In the genomic region with DNA sequence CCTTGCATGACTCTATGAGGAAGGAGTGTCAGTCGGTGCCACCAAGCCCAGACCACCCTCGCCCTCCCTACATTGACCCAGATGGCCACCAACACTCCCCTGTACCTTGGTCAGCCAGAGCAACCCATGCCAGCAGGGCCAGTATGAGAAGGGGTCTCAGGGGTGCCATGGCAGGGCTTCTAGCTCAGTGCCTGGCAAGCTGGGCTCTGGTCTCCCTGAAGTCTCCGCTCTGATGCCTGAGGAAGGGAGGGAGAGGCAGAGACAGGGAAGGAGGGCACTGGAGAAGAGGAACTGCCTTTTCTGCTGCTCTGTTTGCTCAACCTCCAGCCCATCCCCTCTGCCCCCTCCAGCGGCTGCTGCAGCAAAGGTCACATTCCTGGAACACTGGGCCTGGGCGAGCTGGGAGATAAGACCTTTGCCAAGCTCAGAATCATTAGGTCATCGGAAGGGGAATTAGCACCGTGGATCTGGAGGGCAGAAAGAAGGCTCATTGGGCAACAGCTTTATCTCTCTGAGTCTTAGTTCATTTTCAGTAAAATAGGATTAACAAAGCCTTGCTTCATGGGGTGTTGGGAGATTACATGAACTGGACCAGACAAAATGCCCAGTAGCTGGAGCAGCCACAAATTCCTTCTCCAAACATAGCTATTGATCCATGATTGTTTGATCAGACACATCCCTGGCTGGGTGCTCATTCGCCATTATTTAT, we compare ENCODE assay signal across 8 cellular contexts. TPM values are rescaled to one million over a fixed set of nuclear protein-coding genes. Genes with fewer than 3 reads are reported as not detected.
A peak's percentile ranks its signal among the peaks of the same experiment; 100 is the strongest.
DNase-seq lines count a peak whose midpoint lies in the region; ATAC-seq, FAIRE-seq and TF ChIP-seq lines count a peak whose summit lies in the region.

Gene VTN, minus strand, starts transcription at position 273 of the 709 bp plus-strand sequence. Its CDS starts 104 bp downstream, at position 169.

- H3K9me3 ChIP-seq in SK-N-SH (no peaks in the 10 kb centered on the region), endothelial cell of umbilical vein (replicated peaks; ENCODE audit: control insufficient read depth, insufficient read depth, low read length) (no peaks in the 10 kb centered on the region), neural cell (ENCODE audit: low read length) (no peaks in the 10 kb centered on the region)

- no TSS peak for BruUV-seq in endothelial cell of umbilical vein (replicated peaks; lab: Mats Ljungman, UMichigan)

- no peaks in the 10 kb centered on the region for H3K27me3 Mint-ChIP-seq in activated CD4-positive, alpha-beta T cell treated with anti-CD3 and anti-CD28 coated beads, Interleukin-2, amount 10 ng/mL, durations not matched to agents 7 days and 5 days

- H4K20me1 ChIP-seq in SK-N-SH (ENCODE audit: insufficient read depth) (peaks cover 25% of the 10 kb centered on the region), endothelial cell of umbilical vein (replicated peaks; ENCODE audit: control insufficient read depth, extremely low read depth, insufficient read depth, low read length) (no peaks in the 10 kb centered on the region), neural cell (ENCODE audit: insufficient read depth) (no peaks in the 10 kb centered on the region)

- H3F3A ChIP-seq in SK-N-SH (replicated peaks; ENCODE audit: insufficient read depth): peaks cover 18% of the 10 kb centered on the region
- H3F3A ChIP-seq in neural cell (ENCODE audit: insufficient read depth, low read length, poor library complexity, severe bottlenecking): peaks cover 3% of the 10 kb centered on the region

- no peak for ATAC-seq in GM18873 (IDR thresholded peaks at IDR 0.05; ENCODE audit: low FRiP score, unreplicated experiment)
- no peak for ATAC-seq in GM21381 (IDR thresholded peaks at IDR 0.05; ENCODE audit: unreplicated experiment)

- peaks cover 2% of the 10 kb centered on the region for H3K36me3 Mint-ChIP-seq in activated CD4-positive, alpha-beta T cell treated with anti-CD3 and anti-CD28 coated beads, Interleukin-2, amount 10 ng/mL, durations not matched to agents 7 days and 5 days (ENCODE audit: low read depth)

- H3K9ac ChIP-seq in SK-N-SH: peak within 1 kb of the TSS; percentile 41
- H3K9ac ChIP-seq in endothelial cell of umbilical vein (replicated peaks; ENCODE audit: extremely low read depth, insufficient read depth, low read length): no peak within 1 kb of the TSS
- peak within 1 kb of the TSS; percentile 99 for H3K9ac ChIP-seq in neural cell (ENCODE audit: low read length)

- 36% methylated on average over 8 of the region's 8 CpGs for WGBS in SK-N-SH (ENCODE audit: low lambda C conversion rate)

- H3K4me1 ChIP-seq in SK-N-SH (ENCODE audit: control insufficient read depth in 1 of 2, insufficient read depth in 2 of 2, low read depth in 1 of 2, low read length in 1 of 2) (peaks cover 15 to 28% of the 10 kb centered on the region in 2 experiments), endothelial cell of umbilical vein (ENCODE audit: control insufficient read depth, extremely low read depth, insufficient read depth, low read length) (peaks cover 13% of the 10 kb centered on the region)

- intact Hi-C loops in endothelial cell of umbilical vein (cut with micrococcal nuclease): loop anchor here (1.0 kb wide), 1 partner anchor 13 kb away; the partner anchor contains the start of gene POLDIP2

- H3K4me1 Mint-ChIP-seq in activated CD4-positive, alpha-beta T cell treated with anti-CD3 and anti-CD28 coated beads, Interleukin-2, amount 10 ng/mL, durations not matched to agents 7 days and 5 days: peaks cover 25% of the 10 kb centered on the region

- peak; percentile 38; the same call in 1 of the 2 replicates for TF ChIP-seq RAD21 in SK-N-SH (IDR thresholded peaks at IDR 0.05; ENCODE audit: low read length)
- no peak for TF ChIP-seq RAD21 in neural cell (conservative IDR thresholded peaks at IDR 0.05)

- TF ChIP-seq CTCF in SK-N-SH (IDR thresholded peaks at IDR 0.05) (no peak), endothelial cell of umbilical vein (IDR thresholded peaks at IDR 0.05; ENCODE audit: extremely low read depth in 1 of 2, insufficient read depth in 1 of 2, low read depth in 1 of 2, low read length in 2 of 2) (no peak), neural cell (IDR thresholded peaks at IDR 0.05; ENCODE audit: poor library complexity, severe bottlenecking) (no peak)

- CTCF ChIA-PET in activated CD4-positive, alpha-beta T cell treated with anti-CD3 and anti-CD28 coated beads, Interleukin-2, amount 10 ng/mL, durations not matched to agents 7 days and 5 days (lab: Charles Lee): interaction anchor here (1.1 to 2.2 kb wide), 4 partner anchors 13 to 40 kb away, joined by 3 to 7 read pairs (median 3); partner anchors contain the start of gene POLDIP2
- CTCF ChIA-PET in SK-N-SH (lab: Yijun Ruan, JAX): interaction anchor here (0.9 to 1.8 kb wide), 8 partner anchors 9 to 565 kb away, joined by 3 to 7 read pairs (median 3); partner anchors contain the start of genes IFT20, POLDIP2 and TNFAIP1
- CTCF ChIA-PET in endothelial cell of umbilical vein (lab: Charles Lee): interaction anchor here (0.7 to 6.7 kb wide), 3 partner anchors 14 to 46 kb away, joined by 3 to 36 read pairs (median 4); no protein-coding TSS in a partner anchor

- H3K9me3 Mint-ChIP-seq in activated CD4-positive, alpha-beta T cell treated with anti-CD3 and anti-CD28 coated beads, Interleukin-2, amount 10 ng/mL, durations not matched to agents 7 days and 5 days: no peaks in the 10 kb centered on the region

- H3K36me3 ChIP-seq in SK-N-SH (replicated peaks in 1 of 2; ENCODE audit: control insufficient read depth in 1 of 2, insufficient read depth in 2 of 2, low read length in 1 of 2) (no peaks in the 10 kb centered on the region), endothelial cell of umbilical vein (ENCODE audit: control insufficient read depth in 2 of 2, extremely low read depth in 1 of 2, insufficient read depth in 2 of 2, low read length in 2 of 2) (no peaks in the 10 kb centered on the region), neural cell (ENCODE audit: insufficient read depth, low read length) (no peaks in the 10 kb centered on the region)

- H3K27ac ChIP-seq in SK-N-SH (ENCODE audit: low read depth in 2 of 2, low read length in 1 of 2): peak within 1 kb of the TSS; percentile 67 to 85
- H3K27ac ChIP-seq in endothelial cell of umbilical vein (ENCODE audit: insufficient read depth, low read depth, low read length): no peak within 1 kb of the TSS
- H3K27ac ChIP-seq in neural cell (ENCODE audit: low read length): peak within 1 kb of the TSS; percentile 96

- FAIRE-seq in endothelial cell of umbilical vein (lab: Jason Lieb, UNC): peak; percentile 68

- H3K27ac Mint-ChIP-seq in activated CD4-positive, alpha-beta T cell treated with anti-CD3 and anti-CD28 coated beads, Interleukin-2, amount 10 ng/mL, durations not matched to agents 7 days and 5 days: peak within 1 kb of the TSS; percentile 86

- H2AFZ ChIP-seq in SK-N-SH (ENCODE audit: low read depth) (0 out of 2 replicates have a peak within 1 kb of the TSS, but pooled peaks have one; percentile 49), endothelial cell of umbilical vein (ENCODE audit: low read depth, low read length) (peak within 1 kb of the TSS; percentile 0), neural cell (ENCODE audit: low read depth, low read length) (no peak within 1 kb of the TSS)

- TF ChIP-seq POLR2A in endothelial cell of umbilical vein (IDR thresholded peaks at IDR 0.05; ENCODE audit: low read depth, low read length): no peak

- no peak for DNase-seq in activated CD4-positive, alpha-beta T cell treated with anti-CD3 and anti-CD28 coated beads, Interleukin-2, amount 10 ng/mL, durations not matched to agents 7 days and 5 days
- DNase-seq in activated CD4-positive, alpha-beta T cell treated with anti-CD3 and anti-CD28 coated beads, Interleukin-2, amount 50 U/mL, for 1 hour: no peak
- DNase-seq in SK-N-SH (peak; percentile 78), endothelial cell of umbilical vein (ENCODE audit: low read depth, low spot score) (peak; percentile 16), NCI-H1694 (lab: John Stamatoyannopoulos, UW) (no peak)

- TF ChIP-seq EP300 in SK-N-SH (IDR thresholded peaks at IDR 0.05; ENCODE audit: borderline replicate concordance in 1 of 2, low read depth in 1 of 2, low read length in 1 of 2): no peak
- TF ChIP-seq EP300 in neural cell (conservative IDR thresholded peaks at IDR 0.05; ENCODE audit: poor library complexity, severe bottlenecking): no peak

- H3K9me1 ChIP-seq in endothelial cell of umbilical vein (replicated peaks; ENCODE audit: control insufficient read depth, extremely low read depth, insufficient read depth, low read length): no peaks in the 10 kb centered on the region

- peak within 1 kb of the TSS; percentile 60 to 84; a peak in 3 of 4 replicates for H3K4me3 ChIP-seq in SK-N-SH (ENCODE audit: low read depth in 2 of 2, low read length in 1 of 2)
- no peak within 1 kb of the TSS for H3K4me3 ChIP-seq in endothelial cell of umbilical vein (replicated peaks in 1 of 3; ENCODE audit: insufficient read depth in 1 of 3, low read depth in 1 of 3, low read length in 3 of 3)
- H3K4me3 ChIP-seq in neural cell (ENCODE audit: low read length): peak within 1 kb of the TSS; percentile 95

- H3K9me2 ChIP-seq in SK-N-SH (no peaks in the 10 kb centered on the region), neural cell (ENCODE audit: insufficient read depth, low read length) (no peaks in the 10 kb centered on the region)

- H3K27me3 ChIP-seq in SK-N-SH (ENCODE audit: insufficient read depth): no peaks in the 10 kb centered on the region
- H3K27me3 ChIP-seq in endothelial cell of umbilical vein (ENCODE audit: control insufficient read depth in 2 of 2, insufficient read depth in 2 of 2, low read length in 2 of 2): no peaks in the 10 kb centered on the region
- H3K27me3 ChIP-seq in neural cell (ENCODE audit: insufficient read depth, low read depth, low read length): no peaks in the 10 kb centered on the region

- H3K4me3 Mint-ChIP-seq in activated CD4-positive, alpha-beta T cell treated with anti-CD3 and anti-CD28 coated beads, Interleukin-2, amount 10 ng/mL, durations not matched to agents 7 days and 5 days: peak within 1 kb of the TSS; percentile 94

- H3K4me2 ChIP-seq in SK-N-SH: peak within 1 kb of the TSS; percentile 96
- H3K4me2 ChIP-seq in endothelial cell of umbilical vein (ENCODE audit: insufficient read depth, low read length): peak within 1 kb of the TSS; percentile 74
- H3K4me2 ChIP-seq in neural cell (ENCODE audit: low read length): no peak within 1 kb of the TSS

- dilution Hi-C loops in endothelial cell of umbilical vein (cut with MboI; ENCODE audit: extremely low pct_ligation_motif_present, low sequenced_read_pairs): no loop called here

- POLR2A ChIA-PET in activated CD4-positive, alpha-beta T cell treated with anti-CD3 and anti-CD28 coated beads, Interleukin-2, amount 10 ng/mL, durations not matched to agents 7 days and 5 days (lab: Charles Lee): interaction anchor here (0.7 kb wide), 1 partner anchor 180 kb away, joined by 3 read pairs; no protein-coding TSS in a partner anchor
- POLR2A ChIA-PET in SK-N-SH (lab: Yijun Ruan, JAX) (interaction anchor here (0.7 to 4.5 kb wide), 4 partner anchors 12 to 35 kb away, joined by 3 to 34 read pairs (median 8); partner anchors contain the start of genes IFT20, POLDIP2 and TNFAIP1), endothelial cell of umbilical vein (lab: Charles Lee) (interaction anchor here (1.6 kb wide), 1 partner anchor 23 kb away, joined by 4 read pairs; no protein-coding TSS in a partner anchor)

- H3K79me2 ChIP-seq in SK-N-SH (ENCODE audit: insufficient read depth): peaks cover 26% of the 10 kb centered on the region
- H3K79me2 ChIP-seq in endothelial cell of umbilical vein (ENCODE audit: control insufficient read depth, insufficient read depth, low read length): no peaks in the 10 kb centered on the region
- peaks cover 13% of the 10 kb centered on the region for H3K79me2 ChIP-seq in neural cell (replicated peaks; ENCODE audit: insufficient read depth, low read length)

RNA-seq across cellular contexts. Expression of gene VTN, which starts in this region (rescaled TPM):
- under 1 TPM; 0.08 to 0.12 TPM for total RNA-seq in activated CD4-positive, alpha-beta T cell treated with anti-CD3 and anti-CD28 coated beads, Interleukin-2, amount 10 ng/mL, durations not matched to agents 7 days and 5 days
- 1.2 and 1.6 TPM in 2 replicates for polyA plus RNA-seq in SK-N-SH (2012; rRNA removed)
- 0.37 and 0.64 TPM in 2 replicates for polyA plus RNA-seq in SK-N-SH (2012; cell fraction: cytosol; rRNA removed)
- polyA plus RNA-seq in SK-N-SH (2012; cell fraction: nucleus; rRNA removed): 7.0 and 7.4 TPM in 2 replicates
- total RNA-seq in endothelial cell of umbilical vein: not detected in 2 replicates
- 0.68 and 1.1 TPM in 2 replicates for polyA plus RNA-seq in endothelial cell of umbilical vein
- polyA plus RNA-seq in endothelial cell of umbilical vein (2011; cell fraction: cytosol; rRNA removed): 0.26 and 0.55 TPM in 2 replicates
- 0.68 and 0.77 TPM in 2 replicates for polyA plus RNA-seq in endothelial cell of umbilical vein (2011; cell fraction: nucleus; rRNA removed)
- 0.31 and 0.40 TPM in 2 replicates for polyA plus RNA-seq in endothelial cell of umbilical vein (2012)
- 0.34 TPM in 1 of 2 replicates, not detected in the other for polyA minus RNA-seq in endothelial cell of umbilical vein
- 16.3 TPM for polyA minus RNA-seq in endothelial cell of umbilical vein (2011; cell fraction: cytosol; rRNA and poly(A)+ RNA removed)
- polyA minus RNA-seq in endothelial cell of umbilical vein (2011; cell fraction: nucleus; rRNA and poly(A)+ RNA removed): 0.34 TPM in 1 of 2 replicates, not detected in the other
- polyA plus RNA-seq in neural cell: 1.2 and 1.5 TPM in 2 replicates
- 0.73 and 1.0 TPM in 2 replicates for polyA minus RNA-seq in neural cell

Comparison
In these comparisons a context has a peak if more than half of its experiments do, and no peak if none do; other contexts are left out.
1. DNase-seq: peak in SK-N-SH (single experiment) and endothelial cell of umbilical vein (single experiment); none in activated CD4-positive, alpha-beta T cell treated with anti-CD3 and anti-CD28 coated beads, Interleukin-2, amount 10 ng/mL, durations not matched to agents 7 days and 5 days (single experiment), activated CD4-positive, alpha-beta T cell treated with anti-CD3 and anti-CD28 coated beads, Interleukin-2, amount 50 U/mL, for 1 hour (single experiment) and NCI-H1694 (single experiment).
2. H3K4me3 ChIP-seq: peak in SK-N-SH (2 of 2) and neural cell (single experiment); none in endothelial cell of umbilical vein (0 of 3).